22 cellular contexts compared by ENCODE assay signal in genomic region chr9:71383308-71383707, GRCh38.
"Had no signal": no experiment of that assay in that cellular context is flagged by ENCODE, and none has a peak within 500 bp of the region (broad histone marks: within the 10 kb centered on the region; RNA-seq: fewer than 3 reads in every experiment).

No MANE protein-coding gene starts in this region.

- H3K9me3 ChIP-seq: neutrophil, ovary, prostate gland, transverse colon, uterus had no signal

- FAIRE-seq: frontal cortex had no signal

- ATAC-seq: activated T-cell treated with anti-CD3 and anti-CD28 coated beads, Interleukin-2, amount 50 U/mL, for 4 hours; stimulated activated naive B cell treated with anti-CD40 and anti-IgM and Interleukin-4, amounts not matched to agents 10 μg/mL and 1 μg/mL and 100 μg/mL, for 72 hours had no signal

- DNase-seq: activated CD4-positive, alpha-beta T cell treated with anti-CD3 and anti-CD28 coated beads, Interleukin-2, amount 50 U/mL, for 48 hours; activated CD8-positive, alpha-beta memory T cell treated with anti-CD3 and anti-CD28 coated beads, Interleukin-2, amount 50 U/mL, for 48 hours; activated naive CD4-positive, alpha-beta T cell; activated T-cell treated with anti-CD3 and anti-CD28 coated beads, Interleukin-2, amount 50 U/mL, for 4 hours; cortex of kidney; effector CD4-positive, alpha-beta T cell; glutamatergic neuron; ovary; stimulated activated CD4-positive, alpha-beta T cell treated with anti-CD3 and anti-CD28 coated beads, Interleukin-2, amount 100 ng/mL, for 48 hours; stimulated activated CD8-positive, alpha-beta memory T cell treated with anti-CD3 and anti-CD28 coated beads, Interleukin-4, amount 100 ng/mL, for 48 hours; stimulated activated naive B cell treated with anti-CD40 and anti-IgM and Interleukin-4, amounts not matched to agents 10 μg/mL and 1 μg/mL and 100 μg/mL, for 72 hours; T-helper 1 cell; T-helper 9 cell; transverse colon; uterus had no signal

- H3K4me2 ChIP-seq: hepatocyte had no signal

- H3K4me1 Mint-ChIP-seq: memory B cell; stimulated activated naive B cell treated with anti-CD40 and anti-IgM and Interleukin-4, amounts not matched to agents 10 μg/mL and 1 μg/mL and 100 μg/mL, for 72 hours had no signal

- H3K79me2 ChIP-seq: hepatocyte had no signal

- H2AFZ ChIP-seq: hepatocyte had no signal

- H3K4me3 ChIP-seq: hepatocyte, ovary, prostate gland, transverse colon, uterus had no signal

- H3K36me3 Mint-ChIP-seq: activated naive CD8-positive, alpha-beta T cell; memory B cell; stimulated activated naive B cell treated with anti-CD40 and anti-IgM and Interleukin-4, amounts not matched to agents 10 μg/mL and 1 μg/mL and 100 μg/mL, for 72 hours had no signal

- H3K27me3 ChIP-seq: hepatocyte, neutrophil, ovary, transverse colon, uterus had no signal

- H3K9me3 Mint-ChIP-seq: activated T-cell treated with anti-CD3 and anti-CD28 coated beads, Interleukin-2, amount 50 U/mL, for 4 hours; activated T-helper 2 cell treated with anti-CD3 and anti-CD28 coated beads, Interferon-gamma antibody, Interleukin-2, Interleukin-4, amounts not matched to agents 10 μg/mL and 5 μg/mL and 100 μg/mL, durations not matched to agents 14 hours and 24 hours and 36 hours; memory B cell; stimulated activated naive B cell treated with anti-CD40 and anti-IgM and Interleukin-4, amounts not matched to agents 10 μg/mL and 1 μg/mL and 100 μg/mL, for 72 hours had no signal

- H3K4me1 ChIP-seq: prostate gland, transverse colon, uterus had no signal

- H3K27ac ChIP-seq: hepatocyte, neutrophil, ovary, prostate gland, transverse colon, uterus had no signal

- H3K36me3 ChIP-seq: neutrophil, ovary, prostate gland, transverse colon, uterus had no signal

- H3K27me3 Mint-ChIP-seq: activated naive CD8-positive, alpha-beta T cell; memory B cell had no signal

- H3K4me3 Mint-ChIP-seq: activated naive CD8-positive, alpha-beta T cell; activated T-cell treated with anti-CD3 and anti-CD28 coated beads, Interleukin-2, amount 50 U/mL, for 4 hours; memory B cell; stimulated activated naive B cell treated with anti-CD40 and anti-IgM and Interleukin-4, amounts not matched to agents 10 μg/mL and 1 μg/mL and 100 μg/mL, for 72 hours had no signal

- H3K27ac Mint-ChIP-seq: activated naive CD8-positive, alpha-beta T cell; activated T-helper 2 cell treated with anti-CD3 and anti-CD28 coated beads, Interferon-gamma antibody, Interleukin-2, Interleukin-4, amounts not matched to agents 10 μg/mL and 5 μg/mL and 100 μg/mL, durations not matched to agents 14 hours and 24 hours and 36 hours; memory B cell; stimulated activated naive B cell treated with anti-CD40 and anti-IgM and Interleukin-4, amounts not matched to agents 10 μg/mL and 1 μg/mL and 100 μg/mL, for 72 hours had no signal
